Comparison of ENCODE assay signal across 6 cellular contexts in genomic region chr4:95021099-95021498, GRCh38.
"Had no signal": no experiment of that assay in that cellular context is flagged by ENCODE, and none has a peak within 500 bp of the region (broad histone marks: within the 10 kb centered on the region; RNA-seq: fewer than 3 reads in every experiment).

No MANE protein-coding gene starts in this region.

- H3K27ac ChIP-seq: KMS-11 had no signal

- H3K4me2 ChIP-seq: GM23338, KMS-11 had no signal

- H3K4me3 ChIP-seq: GM23338 had no signal

- H3K9ac ChIP-seq: KMS-11 had no signal

- ATAC-seq: GM23338 had no signal

- DNase-seq: H9, HCEC 1CT, Karpas-422, KBM-7 had no signal

- H2AFZ ChIP-seq: GM23338 had no signal
